Comparison of ENCODE assay signal across 14 cellular contexts in genomic region chr7:94396606-94397005, GRCh38. TPM values are rescaled to one million over a fixed set of nuclear protein-coding genes. Genes with fewer than 3 reads are reported as not detected.
A peak's percentile ranks its signal among the peaks of the same experiment; 100 is the strongest.
DNase-seq lines count a peak whose midpoint lies in the region; ATAC-seq, FAIRE-seq and TF ChIP-seq lines count a peak whose summit lies in the region.
"Had no signal": no experiment of that assay in that cellular context is flagged by ENCODE, and none has a peak within 500 bp of the region (broad histone marks: within the 10 kb centered on the region; RNA-seq: fewer than 3 reads in every experiment).

No MANE protein-coding gene starts in this region.

- H3K4me3 ChIP-seq in heart left ventricle (peak overlapping the region in 11 of 12 donors; percentile 34 to 68 (median 61)), colonic mucosa (peak overlapping the region; percentile 8), urinary bladder (ENCODE audit: low read depth, low read length) (peak overlapping the region; percentile 49), OCI-LY7 (ENCODE audit: low read depth, low read length, poor library complexity, severe bottlenecking) (no peak overlapping the region)

- H3K9me3 ChIP-seq in heart left ventricle (no peaks in the 10 kb centered on the region), colonic mucosa (no peaks in the 10 kb centered on the region), OCI-LY7 (ENCODE audit: low read length) (no peaks in the 10 kb centered on the region)

- H4K20me1 ChIP-seq in OCI-LY7 (ENCODE audit: insufficient read depth, low read length) = no peaks in the 10 kb centered on the region

- CTCF ChIA-PET in OCI-LY7 (lab: Charles Lee; ENCODE audit: unreplicated experiment) = no interaction called here

- H2AFZ ChIP-seq in OCI-LY7 (ENCODE audit: low read length) = no peak overlapping the region

- H3K79me2 ChIP-seq in OCI-LY7 (ENCODE audit: insufficient read depth, low read depth, low read length) = no peaks in the 10 kb centered on the region

- H3K27ac ChIP-seq in heart left ventricle = peak overlapping the region in 9 of 12 donors; percentile 3 to 92 (median 87)
- H3K27ac ChIP-seq in colonic mucosa = no peak overlapping the region
- peak overlapping the region; percentile 43 for H3K27ac ChIP-seq in urinary bladder (ENCODE audit: low read depth)
- H3K27ac ChIP-seq in OCI-LY7 (ENCODE audit: low read depth, low read length, poor library complexity, severe bottlenecking) = no peak overlapping the region
- H3K27ac ChIP-seq: foreskin keratinocyte, KMS-11 had no signal

- peaks cover 0 to 44% (median 0%) of the 10 kb centered on the region in 9 donors for H3K36me3 ChIP-seq in heart left ventricle
- H3K36me3 ChIP-seq in colonic mucosa = no peaks in the 10 kb centered on the region
- no peaks in the 10 kb centered on the region for H3K36me3 ChIP-seq in urinary bladder (ENCODE audit: insufficient read depth)
- H3K36me3 ChIP-seq in OCI-LY7 (ENCODE audit: insufficient read depth, low read length) = no peaks in the 10 kb centered on the region

- no peak for ATAC-seq in heart left ventricle
- ATAC-seq in left cardiac atrium = no peak
- ATAC-seq: activated naive CD4-positive, alpha-beta T cell treated with anti-CD3 and anti-CD28 coated beads, Interleukin-2, amount 50 U/mL, for 72 hours; foreskin keratinocyte had no signal

- H3K27me3 ChIP-seq in heart left ventricle (peaks cover 0 to 11% (median 2%) of the 10 kb centered on the region in 9 donors), colonic mucosa (no peaks in the 10 kb centered on the region)
- H3K27me3 ChIP-seq: foreskin keratinocyte had no signal

- no peak for FAIRE-seq in GM12892 (lab: Jason Lieb, UNC)
- FAIRE-seq: GM19239 had no signal

- no peak for DNase-seq in heart left ventricle
- DNase-seq in left cardiac atrium = no peak
- DNase-seq in colonic mucosa = no peak
- peak; percentile 62 for DNase-seq in myocyte (ENCODE audit: low read depth)
- DNase-seq in GM12892 (ENCODE audit: insufficient read length) = no peak
- DNase-seq in OCI-LY7 (ENCODE audit: low spot score) = no peak
- DNase-seq in NCI-H2107 (lab: John Stamatoyannopoulos, UW) = no peak
- DNase-seq: activated CD4-positive, CD25-positive, alpha-beta regulatory T cell; foreskin keratinocyte; nucleus accumbens had no signal

- H3K4me1 ChIP-seq in heart left ventricle = peaks cover 0 to 43% (median 10%) of the 10 kb centered on the region in 12 donors
- H3K4me1 ChIP-seq in colonic mucosa = no peaks in the 10 kb centered on the region
- H3K4me1 ChIP-seq in urinary bladder (ENCODE audit: insufficient read depth) = peaks cover 1% of the 10 kb centered on the region
- no peaks in the 10 kb centered on the region for H3K4me1 ChIP-seq in OCI-LY7 (ENCODE audit: insufficient read depth, low read length, poor library complexity, severe bottlenecking)

- intact Hi-C loops in heart left ventricle (cut with DNase I) = loop anchor here in 1 of 10 donors (10.0 kb wide), 1 partner anchor 102 kb away; no protein-coding TSS in a partner anchor
- intact Hi-C loops in left cardiac atrium (cut with DNase I) = loop anchor here in 1 of 2 donors (10.0 kb wide), 1 partner anchor 102 kb away; no protein-coding TSS in a partner anchor
- intact Hi-C loops in colonic mucosa (cut with DNase I) = no loop called here
- intact Hi-C loops in OCI-LY7 (cut with micrococcal nuclease; ENCODE audit: unreplicated experiment) = loop anchor here (5.0 to 10.0 kb wide), 2 partner anchors 312 to 679 kb away; no protein-coding TSS in a partner anchor

- 59 to 66% (median 62%) methylated on average over 4 of the region's 4 CpGs for WGBS in heart left ventricle, 4 donors
- 20% methylated on average over 4 of the region's 4 CpGs for WGBS in urinary bladder

- no peak overlapping the region for H3K4me2 ChIP-seq in OCI-LY7 (ENCODE audit: low read length)
- H3K4me2 ChIP-seq: KMS-11 had no signal

- POLR2A ChIA-PET in OCI-LY7 (lab: Charles Lee) = no interaction called here

- BruUV-seq in OCI-LY7 (replicated peaks; lab: Mats Ljungman, UMichigan) = no TSS peak

- TF ChIP-seq CTCF in heart left ventricle (IDR thresholded peaks at IDR 0.05) (no peak), colonic mucosa (IDR thresholded peaks at IDR 0.05) (no peak), OCI-LY7 (conservative IDR thresholded peaks at IDR 0.05; ENCODE audit: low read length) (no peak)

- no peaks in the 10 kb centered on the region for H3K9me2 ChIP-seq in OCI-LY7 (ENCODE audit: insufficient read depth, low read length)

- TF ChIP-seq POLR2A in heart left ventricle (IDR thresholded peaks at IDR 0.05) = no peak
- TF ChIP-seq POLR2A in GM12892 (IDR thresholded peaks at IDR 0.05; ENCODE audit: low read depth, low read length) = no peak

- H3K9ac ChIP-seq in colonic mucosa (ENCODE audit: low read depth in 2 of 2, low read length in 2 of 2) = peak overlapping the region in 1 of 2 donors; percentile 60
- H3K9ac ChIP-seq: KMS-11 had no signal

RNA-seq across cellular contexts. Expression of gene COL1A2, which starts 1.9 kb away (rescaled TPM):
- total RNA-seq in heart left ventricle = 100 to 1,000 TPM in 5 of 9 donors, 10 to 100 TPM in 4; 65.7 to 615 (median 104) TPM
- polyA plus RNA-seq in heart left ventricle = 100 to 1,000 TPM in 1 of 2 donors, 10 to 100 TPM in 1; 33.1 to 141 TPM
- total RNA-seq in left cardiac atrium = 100 to 1,000 TPM; 258 to 270 TPM
- total RNA-seq in colonic mucosa = 100 to 1,000 TPM in 1 of 2 donors, 10 to 100 TPM in 1; 55.6 to 131 TPM
- total RNA-seq in myocyte = 1,439 and 1,654 TPM in 2 replicates
- 6,351 TPM for polyA plus RNA-seq in myocyte (2012)
- total RNA-seq in urinary bladder = 11,897 TPM
- 1,063 TPM for polyA plus RNA-seq in urinary bladder
- not detected for polyA plus RNA-seq in GM12892 (2012; ENCODE audit: missing spikeins)
- not detected in 2 replicates for total RNA-seq in OCI-LY7 (2014; rRNA removed; shearing (Covaris generic))
- total RNA-seq in OCI-LY7 (2022) = not detected in 2 replicates
- total RNA-seq: activated naive CD4-positive, alpha-beta T cell treated with anti-CD3 and anti-CD28 coated beads, Interleukin-2, amount 50 U/mL, for 72 hours had no signal

Comparison
In these comparisons a context has a peak if more than half of its experiments do, and no peak if none do; other contexts are left out.
1. H3K27ac ChIP-seq: peak in heart left ventricle (9 of 12) and urinary bladder (single experiment); none in colonic mucosa (single experiment) and OCI-LY7 (single experiment).
2. RNA of gene COL1A2, which starts 1.9 kb away (total RNA-seq): 11,897 TPM in urinary bladder (single experiment), 1,439 to 1,654 TPM in myocyte, 258 to 270 TPM in left cardiac atrium, 55.6 to 131 TPM in colonic mucosa and 65.7 to 615 TPM in heart left ventricle; not detected in OCI-LY7; every median in the first group is over 10 times any median in the second.